Comparison of ENCODE assay signal across 10 cellular contexts in the genomic region with DNA sequence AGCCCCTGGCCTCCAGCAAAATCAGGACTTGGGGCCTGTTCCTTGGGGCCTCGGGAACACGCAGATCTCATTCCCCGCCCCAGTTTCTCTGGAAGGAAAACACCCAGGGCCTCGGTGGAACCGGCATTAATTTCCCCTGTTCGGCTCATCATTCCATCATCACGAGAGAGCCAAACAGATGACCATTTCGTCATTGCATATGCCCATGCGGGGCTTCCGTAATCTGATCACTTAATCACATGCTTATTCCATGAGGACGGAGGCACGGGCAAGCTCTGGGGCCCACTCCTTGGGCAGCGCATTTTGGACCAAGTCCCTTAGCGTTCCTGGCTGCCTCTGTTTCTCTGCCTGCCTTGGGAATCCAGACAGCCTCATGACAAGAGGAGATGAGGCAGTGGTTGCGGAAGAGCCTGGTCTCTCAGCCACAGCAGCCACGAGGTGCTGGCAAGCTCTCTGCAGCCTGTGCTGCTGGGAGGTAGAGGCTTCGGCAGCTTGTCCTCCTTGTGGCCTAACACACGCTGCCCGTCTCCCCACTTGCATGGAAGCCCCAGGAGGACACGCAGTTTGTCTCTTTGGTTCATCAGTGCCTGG.
DNase-seq lines count a peak whose midpoint lies in the region; ATAC-seq, FAIRE-seq and TF ChIP-seq lines count a peak whose summit lies in the region.
"Had no signal": no experiment of that assay in that cellular context is flagged by ENCODE, and none has a peak within 500 bp of the region (broad histone marks: within the 10 kb centered on the region; RNA-seq: fewer than 3 reads in every experiment).

No MANE protein-coding gene starts in this region.

- no TSS peak for BruUV-seq in HepG2 (replicated peaks; lab: Mats Ljungman, UMichigan)

- WGBS in transverse colon (ENCODE audit: low coverage in 1 of 2), 2 donors: 75% methylated on average over 20 of the region's 20 CpGs; no CpG with 5 or more reads in 1 of the 2 donors
- WGBS in HepG2 (ENCODE audit: low lambda C conversion rate): 53% methylated on average over 9 of the region's 20 CpGs

- in situ Hi-C loops in transverse colon (cut with MboI; ENCODE audit: low pct_ligation_motif_present in 1 of 4, low pct_unique_long_range_greater_than_20kb in 1 of 4, low sequenced_read_pairs in 3 of 4): no loop called here
- in situ Hi-C loops in HepG2 (cut with HindIII; ENCODE audit: extremely low pct_ligation_motif_present, low pct_unique_long_range_greater_than_20kb): no loop called here

- H3K9me3 ChIP-seq in kidney (ENCODE audit: control insufficient read depth in 1 of 2, low read length in 2 of 2) (no peaks in the 10 kb centered on the region), transverse colon (no peaks in the 10 kb centered on the region), HepG2 (ENCODE audit: low read length) (no peaks in the 10 kb centered on the region)

- no peaks in the 10 kb centered on the region for H3K36me3 ChIP-seq in kidney (ENCODE audit: control insufficient read depth in 1 of 2, insufficient read depth in 2 of 2, low read length in 2 of 2)
- no peaks in the 10 kb centered on the region for H3K36me3 ChIP-seq in transverse colon
- no peaks in the 10 kb centered on the region for H3K36me3 ChIP-seq in HepG2 (replicated peaks in 1 of 2; ENCODE audit: control insufficient read depth in 1 of 2, insufficient read depth in 2 of 2, low read length in 2 of 2)

- H4K20me1 ChIP-seq in HepG2 (ENCODE audit: insufficient read depth, low read length): no peaks in the 10 kb centered on the region

- H3K4me1 ChIP-seq in kidney (ENCODE audit: control insufficient read depth in 1 of 2, insufficient read depth in 1 of 2, low read depth in 1 of 2, low read length in 2 of 2): no peaks in the 10 kb centered on the region
- no peaks in the 10 kb centered on the region for H3K4me1 ChIP-seq in transverse colon
- H3K4me1 ChIP-seq in HepG2 (ENCODE audit: insufficient read depth, low read length): no peaks in the 10 kb centered on the region

- ATAC-seq in stimulated activated effector memory CD8-positive, alpha-beta T cell treated with anti-CD3 and anti-CD28 coated beads, Interleukin-12 subunit alpha, Interleukin-12 subunit beta, amount 100 ng/mL, for 72 hours: no peak
- ATAC-seq in HepG2 (no peak; the same call in 2 of the 3 replicates), GM18498 (IDR thresholded peaks at IDR 0.05; ENCODE audit: unreplicated experiment) (no peak)

- H3K27me3 Mint-ChIP-seq in chondrocyte (ENCODE audit: low read depth): no peaks in the 10 kb centered on the region

- H3K4me1 Mint-ChIP-seq in chondrocyte (ENCODE audit: low read depth): peaks cover 5% of the 10 kb centered on the region
- peaks cover 14% of the 10 kb centered on the region for H3K4me1 Mint-ChIP-seq in stimulated activated effector memory CD8-positive, alpha-beta T cell treated with anti-CD3 and anti-CD28 coated beads, Interleukin-12 subunit alpha, Interleukin-12 subunit beta, amount 100 ng/mL, for 72 hours

- no peak overlapping the region for H2AFZ ChIP-seq in HepG2 (ENCODE audit: low read length)

- TF ChIP-seq EP300 in transverse colon (IDR thresholded peaks at IDR 0.05; ENCODE audit: low read depth) (no peak), HepG2 (IDR thresholded peaks at IDR 0.05; ENCODE audit: low read depth in 2 of 2, low read length in 2 of 2) (no peak), HepG2 (CRISPR knock-in tag; IDR thresholded peaks at IDR 0.05; ENCODE audit: borderline replicate concordance) (no peak)

- no peak overlapping the region for H3K9ac ChIP-seq in kidney (ENCODE audit: low read length in 2 of 2)
- no peak overlapping the region for H3K9ac ChIP-seq in HepG2 (ENCODE audit: insufficient read depth, low read depth, low read length)

- H3K9me3 Mint-ChIP-seq in chondrocyte (ENCODE audit: low read depth): no peaks in the 10 kb centered on the region
- H3K9me3 Mint-ChIP-seq in stimulated activated effector memory CD8-positive, alpha-beta T cell treated with anti-CD3 and anti-CD28 coated beads, Interleukin-12 subunit alpha, Interleukin-12 subunit beta, amount 100 ng/mL, for 72 hours: no peaks in the 10 kb centered on the region
- H3K9me3 Mint-ChIP-seq: dendritic cell treated with granulocyte-macrophage colony-stimulating factor and Interleukin-4, amounts not matched to agents 40 ng/mL and 50 ng/mL, for 4 days had no signal

- CTCF ChIA-PET in HEK293T (lab: Yijun Ruan, JAX): no interaction called here
- CTCF ChIA-PET in HepG2 (lab: Yijun Ruan, JAX; ENCODE audit: low intra/inter-chr PET ratio, low total read pairs): no interaction called here

- H3K27ac Mint-ChIP-seq in chondrocyte (ENCODE audit: unreplicated experiment): no peak overlapping the region
- peak overlapping the region; percentile 67 for H3K27ac Mint-ChIP-seq in stimulated activated effector memory CD8-positive, alpha-beta T cell treated with anti-CD3 and anti-CD28 coated beads, Interleukin-12 subunit alpha, Interleukin-12 subunit beta, amount 100 ng/mL, for 72 hours

- TF ChIP-seq POLR2A in transverse colon (IDR thresholded peaks at IDR 0.05) (no peak), HepG2 (IDR thresholded peaks at IDR 0.05; ENCODE audit: insufficient read depth in 1 of 2, low read depth in 2 of 2, low read length in 2 of 2) (no peak)

- TF ChIP-seq CTCF in chondrocyte (IDR thresholded peaks at IDR 0.05) (no peak), kidney (IDR thresholded peaks at IDR 0.05; ENCODE audit: borderline replicate concordance, extremely low read depth, insufficient read depth) (no peak), transverse colon (IDR thresholded peaks at IDR 0.05) (no peak), HepG2 (CRISPR knock-in tag; IDR thresholded peaks at IDR 0.05) (no peak)

- H3K4me3 ChIP-seq in kidney (ENCODE audit: low read length in 2 of 2) (no peak overlapping the region), transverse colon (no peak overlapping the region), HepG2 (replicated peaks in 1 of 3; ENCODE audit: insufficient read depth in 1 of 3, low read depth in 2 of 3, low read length in 3 of 3) (no peak overlapping the region)

- H3K79me2 ChIP-seq in HepG2 (ENCODE audit: insufficient read depth, low read length): no peaks in the 10 kb centered on the region

- DNase-seq in HEK293T (ENCODE audit: extremely low spot score) (no peak), chondrocyte (ENCODE audit: low spot score) (peak; percentile 47), kidney (peak; percentile 37), NCI-H1694 treated with DMSO at 0.1 percent for 48 hours (lab: John Stamatoyannopoulos, UW) (no peak), transverse colon (no peak), HepG2 (ENCODE audit: low spot score) (no peak)
- DNase-seq in stimulated activated effector memory CD8-positive, alpha-beta T cell treated with anti-CD3 and anti-CD28 coated beads, Interleukin-12 subunit alpha, Interleukin-12 subunit beta, amount 100 ng/mL, for 72 hours (ENCODE audit: low spot score in 2 of 2): no peak
- DNase-seq: DMS53 had no signal

- no peak overlapping the region for H3K4me3 Mint-ChIP-seq in chondrocyte (ENCODE audit: unreplicated experiment)
- no peak overlapping the region for H3K4me3 Mint-ChIP-seq in stimulated activated effector memory CD8-positive, alpha-beta T cell treated with anti-CD3 and anti-CD28 coated beads, Interleukin-12 subunit alpha, Interleukin-12 subunit beta, amount 100 ng/mL, for 72 hours
- H3K4me3 Mint-ChIP-seq: dendritic cell treated with granulocyte-macrophage colony-stimulating factor and Interleukin-4, amounts not matched to agents 40 ng/mL and 50 ng/mL, for 4 days had no signal

- H3K27me3 ChIP-seq in transverse colon: peaks cover 4% of the 10 kb centered on the region
- peaks cover 3 to 41% of the 10 kb centered on the region in 2 experiments; a peak in 4 of 5 replicates for H3K27me3 ChIP-seq in HepG2 (ENCODE audit: control insufficient read depth in 1 of 2, insufficient read depth in 2 of 2, low read length in 2 of 2)

- POLR2A ChIA-PET in HEK293T (lab: Yijun Ruan, JAX) (interaction anchor here (0.9 kb wide), 1 partner anchor 65 kb away, joined by 3 read pairs; a partner anchor contains a TSS), HepG2 (lab: Yijun Ruan, JAX) (no interaction called here)

- FAIRE-seq in kidney (lab: Jason Lieb, UNC) (no peak), HepG2 (lab: Jason Lieb, UNC) (no peak)

- H3K27ac ChIP-seq in kidney (ENCODE audit: low read depth in 2 of 2, low read length in 2 of 2): no peak overlapping the region
- no peak overlapping the region for H3K27ac ChIP-seq in transverse colon
- no peak overlapping the region for H3K27ac ChIP-seq in HepG2 (ENCODE audit: extremely low read length, insufficient read depth, low read length)

- intact Hi-C loops in kidney (cut with DNase I) (no loop called here), transverse colon (cut with DNase I; ENCODE audit: low total_unique reads) (no loop called here), HepG2 (cut with micrococcal nuclease; ENCODE audit: unreplicated experiment) (no loop called here)

- TF ChIP-seq RAD21 in HepG2 (CRISPR knock-in tag; IDR thresholded peaks at IDR 0.05): no peak

- no peaks in the 10 kb centered on the region for H3K36me3 Mint-ChIP-seq in chondrocyte (ENCODE audit: low read depth)
- H3K36me3 Mint-ChIP-seq in stimulated activated effector memory CD8-positive, alpha-beta T cell treated with anti-CD3 and anti-CD28 coated beads, Interleukin-12 subunit alpha, Interleukin-12 subunit beta, amount 100 ng/mL, for 72 hours: no peaks in the 10 kb centered on the region

- H3K4me2 ChIP-seq in HepG2 (ENCODE audit: low read depth, low read length): no peak overlapping the region

TF ChIP-seq in HEK293T, 16 proteins besides CTCF, POLR2A, EP300 and RAD21 (continues in another document):
- no peak for TF ChIP-seq LEF1 (IDR thresholded peaks at IDR 0.05; ENCODE audit: borderline replicate concordance)
- TF ChIP-seq L3MBTL2 (conservative IDR thresholded peaks at IDR 0.05): peak; percentile 71

TF ChIP-seq in HepG2, 621 proteins besides CTCF, POLR2A, EP300 and RAD21 (continues in another document):
- TF ChIP-seq ATM (IDR thresholded peaks at IDR 0.05; ENCODE audit: borderline replicate concordance) (no peak), JDP2 (CRISPR knock-in tag; IDR thresholded peaks at IDR 0.05; ENCODE audit: borderline replicate concordance) (no peak), ZNF382 (CRISPR knock-in tag; IDR thresholded peaks at IDR 0.05; ENCODE audit: borderline replicate concordance) (no peak), XRCC5 (optimal IDR thresholded peaks at IDR 0.05; ENCODE audit: low read length) (no peak), GTF2F1 (IDR thresholded peaks at IDR 0.05; ENCODE audit: low read length) (no peak), HOXA9 (CRISPR knock-in tag; IDR thresholded peaks at IDR 0.05; ENCODE audit: borderline replicate concordance) (no peak), NFYB (CRISPR knock-in tag; IDR thresholded peaks at IDR 0.05) (no peak)

Comparison
In these comparisons a context has a peak if more than half of its experiments do, and no peak if none do; other contexts are left out.
1. DNase-seq: peak in chondrocyte (single experiment) and kidney (single experiment); none in HEK293T (single experiment), stimulated activated effector memory CD8-positive, alpha-beta T cell treated with anti-CD3 and anti-CD28 coated beads, Interleukin-12 subunit alpha, Interleukin-12 subunit beta, amount 100 ng/mL, for 72 hours (0 of 2), NCI-H1694 treated with DMSO at 0.1 percent for 48 hours (single experiment), transverse colon (single experiment) and HepG2 (single experiment).